Comparison of ENCODE assay signal across 1 cellular context in the genomic region with DNA sequence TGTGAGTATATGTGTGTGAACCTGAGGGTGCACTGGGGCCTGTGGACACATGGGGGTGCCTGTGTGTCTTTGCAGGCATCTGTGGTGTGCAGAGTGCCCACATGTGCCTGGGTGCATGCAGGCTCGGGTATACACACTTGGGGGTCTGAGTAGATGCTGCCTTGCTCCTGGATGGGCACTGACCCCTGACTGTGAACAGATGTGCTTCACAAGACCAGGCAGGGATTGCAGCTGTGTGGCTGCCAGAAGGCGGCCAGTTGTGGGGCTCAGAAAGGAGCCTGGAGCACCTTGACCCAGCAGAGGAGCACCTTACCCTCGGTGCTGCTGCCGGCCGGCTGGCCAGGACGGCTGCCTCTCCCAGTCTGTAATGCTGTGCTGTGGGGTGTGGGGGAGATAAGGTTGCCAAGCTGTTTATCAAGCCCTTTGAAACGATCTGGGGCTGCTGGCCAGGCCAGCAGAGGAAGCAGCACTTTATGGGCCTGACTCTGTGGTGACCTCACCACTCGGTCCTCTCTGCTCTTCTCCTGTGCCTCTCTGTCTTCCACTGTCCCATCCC.
A peak's percentile ranks its signal among the peaks of the same experiment; 100 is the strongest.
TF ChIP-seq lines count a peak whose summit lies in the region.

No MANE protein-coding gene starts in this region.

TF ChIP-seq in SK-N-SH, 30 proteins besides CTCF, POLR2A, EP300 and RAD21 (continued from another document):
- no peak for TF ChIP-seq FOXJ3 (CRISPR knock-in tag; IDR thresholded peaks at IDR 0.05)
- no peak for TF ChIP-seq RFX5 (IDR thresholded peaks at IDR 0.05; ENCODE audit: low read length)
- TF ChIP-seq SMC3 (IDR thresholded peaks at IDR 0.05; ENCODE audit: low read depth, low read length), result peak; percentile 16; the same call in 1 of the 2 replicates
- TF ChIP-seq JUND (IDR thresholded peaks at IDR 0.05), result no peak
- no peak for TF ChIP-seq NFIC (IDR thresholded peaks at IDR 0.05; ENCODE audit: borderline replicate concordance)
- TF ChIP-seq FOXM1 (IDR thresholded peaks at IDR 0.05; ENCODE audit: low read depth), result no peak
TF ChIP-seq in SK-N-SH: peak in this region for 1.
